In the genomic region with DNA sequence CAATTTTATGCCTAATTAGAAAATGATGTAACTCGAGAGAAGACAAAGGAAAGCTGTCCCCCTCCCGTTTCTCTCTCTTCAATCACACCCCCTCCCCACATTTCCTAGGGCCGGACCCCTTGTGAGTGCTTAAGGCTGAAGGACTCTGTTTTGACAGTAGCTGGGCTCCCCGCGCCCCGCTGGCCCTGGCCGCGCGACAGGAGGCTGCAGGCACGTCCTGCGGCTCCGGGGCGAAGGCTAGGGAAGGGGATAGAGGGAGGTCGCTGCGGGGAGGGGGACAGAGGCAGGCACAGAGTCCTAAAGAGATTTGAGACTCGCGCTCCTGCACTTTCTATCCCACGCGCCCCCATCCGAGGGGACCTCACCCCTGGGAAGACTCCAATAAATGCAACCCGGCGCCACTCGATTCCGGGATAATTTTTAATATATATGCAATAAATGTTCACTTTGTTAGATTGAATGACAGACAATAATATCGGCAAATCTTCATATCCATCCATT, we compare ENCODE assay signal across 19 cellular contexts. TPM values are rescaled to one million over a fixed set of nuclear protein-coding genes. Genes with fewer than 3 reads are reported as not detected.
DNase-seq lines count a peak whose midpoint lies in the region; ATAC-seq and TF ChIP-seq lines count a peak whose summit lies in the region.
"Had no signal": no experiment of that assay in that cellular context is flagged by ENCODE, and none has a peak within 500 bp of the region (broad histone marks: within the 10 kb centered on the region; RNA-seq: fewer than 3 reads in every experiment).

No MANE protein-coding gene starts in this region.

- H3K27ac ChIP-seq in neural cell (ENCODE audit: low read length): no peak overlapping the region
- H3K27ac ChIP-seq: 22Rv1; BLaER1 treated with 17β-estradiol and CSF1 and Interleukin-3, amounts not matched to agents 10 nM and 100 nM had no signal

- H3K36me3 ChIP-seq in neural cell (ENCODE audit: insufficient read depth, low read length): no peaks in the 10 kb centered on the region
- H3K36me3 ChIP-seq: BLaER1 treated with 17β-estradiol and CSF1 and Interleukin-3, amounts not matched to agents 10 nM and 100 nM had no signal

- H4K20me1 ChIP-seq in neural cell (ENCODE audit: insufficient read depth): no peaks in the 10 kb centered on the region
- H4K20me1 ChIP-seq: BLaER1 treated with 17β-estradiol and CSF1 and Interleukin-3, amounts not matched to agents 10 nM and 100 nM had no signal

- peaks cover 11% of the 10 kb centered on the region for H3K36me3 Mint-ChIP-seq in glutamatergic neuron (ENCODE audit: unreplicated experiment)
- peaks cover 6% of the 10 kb centered on the region for H3K36me3 Mint-ChIP-seq in activated CD4-positive, alpha-beta memory T cell treated with anti-CD3 and anti-CD28 coated beads, Interleukin-2, amount 10 ng/mL, durations not matched to agents 7 days and 5 days (ENCODE audit: low read depth)

- no peak overlapping the region for H2AFZ ChIP-seq in neural cell (ENCODE audit: low read depth, low read length)

- CTCF ChIA-PET in activated CD4-positive, alpha-beta memory T cell treated with anti-CD3 and anti-CD28 coated beads, Interleukin-2, amount 10 ng/mL, durations not matched to agents 7 days and 5 days (lab: Charles Lee): no interaction called here

- H3K4me3 Mint-ChIP-seq in glutamatergic neuron (ENCODE audit: unreplicated experiment): peak overlapping the region; percentile 86
- H3K4me3 Mint-ChIP-seq in activated CD4-positive, alpha-beta memory T cell treated with anti-CD3 and anti-CD28 coated beads, Interleukin-2, amount 10 ng/mL, durations not matched to agents 7 days and 5 days: no peak overlapping the region
- H3K4me3 Mint-ChIP-seq: HFFc6 had no signal

- no peak for ATAC-seq in GM21447 (IDR thresholded peaks at IDR 0.05; ENCODE audit: unreplicated experiment)
- no peak for ATAC-seq in GM21576 (IDR thresholded peaks at IDR 0.05; ENCODE audit: unreplicated experiment)
- ATAC-seq: Panc1 had no signal

- no peaks in the 10 kb centered on the region for H3K9me2 ChIP-seq in neural cell (ENCODE audit: insufficient read depth, low read length)

- no peak for TF ChIP-seq EP300 in neural cell (conservative IDR thresholded peaks at IDR 0.05; ENCODE audit: poor library complexity, severe bottlenecking)

- peaks cover 100% of the 10 kb centered on the region for H3K27me3 ChIP-seq in neural cell (ENCODE audit: insufficient read depth, low read depth, low read length)

- peak overlapping the region; percentile 89 for H3K27ac Mint-ChIP-seq in glutamatergic neuron (ENCODE audit: unreplicated experiment)
- H3K27ac Mint-ChIP-seq in activated CD4-positive, alpha-beta memory T cell treated with anti-CD3 and anti-CD28 coated beads, Interleukin-2, amount 10 ng/mL, durations not matched to agents 7 days and 5 days: no peak overlapping the region
- H3K27ac Mint-ChIP-seq: HFFc6 had no signal

- H3K9me3 ChIP-seq in neural cell (ENCODE audit: low read length): no peaks in the 10 kb centered on the region

- H3K9ac ChIP-seq in neural cell (ENCODE audit: low read length): no peak overlapping the region
- H3K9ac ChIP-seq: BLaER1 treated with 17β-estradiol and CSF1 and Interleukin-3, amounts not matched to agents 10 nM and 100 nM had no signal

- no peak overlapping the region for H3K4me3 ChIP-seq in neural cell (ENCODE audit: low read length)
- H3K4me3 ChIP-seq: BLaER1 treated with 17β-estradiol and CSF1 and Interleukin-3, amounts not matched to agents 10 nM and 100 nM had no signal

- no peak overlapping the region for H3K4me2 ChIP-seq in neural cell (ENCODE audit: low read length)
- H3K4me2 ChIP-seq: BLaER1 treated with 17β-estradiol and CSF1 and Interleukin-3, amounts not matched to agents 10 nM and 100 nM had no signal

- H3K79me2 ChIP-seq in neural cell (replicated peaks; ENCODE audit: insufficient read depth, low read length): no peaks in the 10 kb centered on the region

- TF ChIP-seq RAD21 in neural cell (conservative IDR thresholded peaks at IDR 0.05): no peak

- peaks cover 29% of the 10 kb centered on the region for H3K9me3 Mint-ChIP-seq in glutamatergic neuron (ENCODE audit: unreplicated experiment)
- H3K9me3 Mint-ChIP-seq in activated CD4-positive, alpha-beta memory T cell treated with anti-CD3 and anti-CD28 coated beads, Interleukin-2, amount 10 ng/mL, durations not matched to agents 7 days and 5 days: no peaks in the 10 kb centered on the region
- H3K9me3 Mint-ChIP-seq: HFFc6 had no signal

- TF ChIP-seq CTCF in glutamatergic neuron (IDR thresholded peaks at IDR 0.05; ENCODE audit: partially characterized antibody, unreplicated experiment): no peak
- TF ChIP-seq CTCF in neural cell (IDR thresholded peaks at IDR 0.05; ENCODE audit: poor library complexity, severe bottlenecking): no peak

- DNase-seq in NCI-H82 (lab: John Stamatoyannopoulos, UW) (peak; percentile 53), NCI-H82 treated with DMSO at 0.1 percent for 48 hours (lab: John Stamatoyannopoulos, UW; ENCODE audit: unreplicated experiment) (no peak), glutamatergic neuron (peak; percentile 56), activated gamma-delta T cell treated with Interleukin-2 at 50 U/mL for 16 hours (no peak)
- DNase-seq in activated CD4-positive, alpha-beta memory T cell treated with anti-CD3 and anti-CD28 coated beads, Interleukin-2, amount 10 ng/mL, durations not matched to agents 7 days and 5 days: no peak
- DNase-seq: DMS 273 treated with DMSO at 0.1 percent for 48 hours, HFFc6, Karpas-422, MM.1S, NCI-H1105, NCI-H1694 treated with DMSO at 0.1 percent for 48 hours, NCI-H774, Right ventricle myocardium superior had no signal

- peaks cover 40% of the 10 kb centered on the region for H3K4me1 Mint-ChIP-seq in glutamatergic neuron (ENCODE audit: low read depth, unreplicated experiment)
- peaks cover 9% of the 10 kb centered on the region for H3K4me1 Mint-ChIP-seq in activated CD4-positive, alpha-beta memory T cell treated with anti-CD3 and anti-CD28 coated beads, Interleukin-2, amount 10 ng/mL, durations not matched to agents 7 days and 5 days

- POLR2A ChIA-PET in activated CD4-positive, alpha-beta memory T cell treated with anti-CD3 and anti-CD28 coated beads, Interleukin-2, amount 10 ng/mL, durations not matched to agents 7 days and 5 days (lab: Charles Lee): no interaction called here

- peaks cover 40% of the 10 kb centered on the region for H3K27me3 Mint-ChIP-seq in glutamatergic neuron (ENCODE audit: unreplicated experiment)
- H3K27me3 Mint-ChIP-seq in activated CD4-positive, alpha-beta memory T cell treated with anti-CD3 and anti-CD28 coated beads, Interleukin-2, amount 10 ng/mL, durations not matched to agents 7 days and 5 days: peaks cover 83% of the 10 kb centered on the region

- H3F3A ChIP-seq in neural cell (ENCODE audit: insufficient read depth, low read length, poor library complexity, severe bottlenecking): no peaks in the 10 kb centered on the region

TF ChIP-seq in neural cell, 6 proteins besides CTCF, POLR2A, EP300 and RAD21:
- peak; percentile 46 for TF ChIP-seq EZH2 (IDR thresholded peaks at IDR 0.05; ENCODE audit: borderline replicate concordance, insufficient read depth, low read length, poor library complexity, severe bottlenecking)
- TF ChIP-seq, protein P1, sequence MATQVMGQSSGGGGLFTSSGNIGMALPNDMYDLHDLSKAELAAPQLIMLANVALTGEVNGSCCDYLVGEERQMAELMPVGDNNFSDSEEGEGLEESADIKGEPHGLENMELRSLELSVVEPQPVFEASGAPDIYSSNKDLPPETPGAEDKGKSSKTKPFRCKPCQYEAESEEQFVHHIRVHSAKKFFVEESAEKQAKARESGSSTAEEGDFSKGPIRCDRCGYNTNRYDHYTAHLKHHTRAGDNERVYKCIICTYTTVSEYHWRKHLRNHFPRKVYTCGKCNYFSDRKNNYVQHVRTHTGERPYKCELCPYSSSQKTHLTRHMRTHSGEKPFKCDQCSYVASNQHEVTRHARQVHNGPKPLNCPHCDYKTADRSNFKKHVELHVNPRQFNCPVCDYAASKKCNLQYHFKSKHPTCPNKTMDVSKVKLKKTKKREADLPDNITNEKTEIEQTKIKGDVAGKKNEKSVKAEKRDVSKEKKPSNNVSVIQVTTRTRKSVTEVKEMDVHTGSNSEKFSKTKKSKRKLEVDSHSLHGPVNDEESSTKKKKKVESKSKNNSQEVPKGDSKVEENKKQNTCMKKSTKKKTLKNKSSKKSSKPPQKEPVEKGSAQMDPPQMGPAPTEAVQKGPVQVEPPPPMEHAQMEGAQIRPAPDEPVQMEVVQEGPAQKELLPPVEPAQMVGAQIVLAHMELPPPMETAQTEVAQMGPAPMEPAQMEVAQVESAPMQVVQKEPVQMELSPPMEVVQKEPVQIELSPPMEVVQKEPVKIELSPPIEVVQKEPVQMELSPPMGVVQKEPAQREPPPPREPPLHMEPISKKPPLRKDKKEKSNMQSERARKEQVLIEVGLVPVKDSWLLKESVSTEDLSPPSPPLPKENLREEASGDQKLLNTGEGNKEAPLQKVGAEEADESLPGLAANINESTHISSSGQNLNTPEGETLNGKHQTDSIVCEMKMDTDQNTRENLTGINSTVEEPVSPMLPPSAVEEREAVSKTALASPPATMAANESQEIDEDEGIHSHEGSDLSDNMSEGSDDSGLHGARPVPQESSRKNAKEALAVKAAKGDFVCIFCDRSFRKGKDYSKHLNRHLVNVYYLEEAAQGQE (IDR thresholded peaks at IDR 0.05; ENCODE audit: borderline replicate concordance): no peak

RNA-seq across cellular contexts. Expression of a gene that starts 56.2 kb away (rescaled TPM):
- 88.8 TPM for total RNA-seq in glutamatergic neuron (ENCODE audit: unreplicated experiment)
- 26.5 and 29.0 TPM in 2 replicates for polyA plus RNA-seq in neural cell
- polyA minus RNA-seq in neural cell: 104 and 129 TPM in 2 replicates
- total RNA-seq in activated CD4-positive, alpha-beta memory T cell treated with anti-CD3 and anti-CD28 coated beads, Interleukin-2, amount 10 ng/mL, durations not matched to agents 7 days and 5 days: 10 to 100 TPM; 53.3 to 55.9 TPM

Comparison
In these comparisons a context has a peak if more than half of its experiments do, and no peak if none do; other contexts are left out.
1. DNase-seq: peak in NCI-H82 (single experiment) and glutamatergic neuron (single experiment); none in NCI-H82 treated with DMSO at 0.1 percent for 48 hours (single experiment), activated gamma-delta T cell treated with Interleukin-2 at 50 U/mL for 16 hours (single experiment) and activated CD4-positive, alpha-beta memory T cell treated with anti-CD3 and anti-CD28 coated beads, Interleukin-2, amount 10 ng/mL, durations not matched to agents 7 days and 5 days (single experiment).